2 cellular contexts compared by ENCODE assay signal in the genomic region with DNA sequence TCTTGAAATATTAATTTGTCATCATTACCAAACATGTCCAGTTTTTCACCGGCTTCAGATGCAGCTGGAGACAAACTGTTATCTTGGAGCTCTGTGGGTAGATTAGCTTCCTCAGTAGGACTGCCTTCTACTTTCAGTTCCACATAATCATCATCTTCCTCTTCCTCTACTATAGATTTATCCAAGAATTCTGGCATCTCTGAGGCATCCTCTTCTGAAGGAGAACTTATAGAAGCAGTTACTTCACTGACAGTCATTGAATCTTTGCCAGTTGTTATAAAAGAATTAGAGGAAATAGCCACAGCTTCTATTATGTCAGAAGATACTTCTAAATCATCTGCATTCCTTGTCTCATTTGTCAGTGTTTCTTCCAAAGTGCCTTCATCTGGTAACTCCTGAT.
TF ChIP-seq lines count a peak whose summit lies in the region.

No MANE protein-coding gene starts in this region.

TF ChIP-seq in HCT116, 20 proteins besides CTCF, POLR2A, EP300 and RAD21 (continued from another document):
- TF ChIP-seq EZH2 (IDR thresholded peaks at IDR 0.05), result no peak
- no peak for TF ChIP-seq FOSL1 (IDR thresholded peaks at IDR 0.05; ENCODE audit: low read depth)
- TF ChIP-seq, protein P1, sequence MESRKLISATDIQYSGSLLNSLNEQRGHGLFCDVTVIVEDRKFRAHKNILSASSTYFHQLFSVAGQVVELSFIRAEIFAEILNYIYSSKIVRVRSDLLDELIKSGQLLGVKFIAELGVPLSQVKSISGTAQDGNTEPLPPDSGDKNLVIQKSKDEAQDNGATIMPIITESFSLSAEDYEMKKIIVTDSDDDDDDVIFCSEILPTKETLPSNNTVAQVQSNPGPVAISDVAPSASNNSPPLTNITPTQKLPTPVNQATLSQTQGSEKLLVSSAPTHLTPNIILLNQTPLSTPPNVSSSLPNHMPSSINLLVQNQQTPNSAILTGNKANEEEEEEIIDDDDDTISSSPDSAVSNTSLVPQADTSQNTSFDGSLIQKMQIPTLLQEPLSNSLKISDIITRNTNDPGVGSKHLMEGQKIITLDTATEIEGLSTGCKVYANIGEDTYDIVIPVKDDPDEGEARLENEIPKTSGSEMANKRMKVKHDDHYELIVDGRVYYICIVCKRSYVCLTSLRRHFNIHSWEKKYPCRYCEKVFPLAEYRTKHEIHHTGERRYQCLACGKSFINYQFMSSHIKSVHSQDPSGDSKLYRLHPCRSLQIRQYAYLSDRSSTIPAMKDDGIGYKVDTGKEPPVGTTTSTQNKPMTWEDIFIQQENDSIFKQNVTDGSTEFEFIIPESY (IDR thresholded peaks at IDR 0.05; ENCODE audit: extremely low read depth, insufficient replicate concordance, low read length), result no peak
- no peak for TF ChIP-seq ZFX (IDR thresholded peaks at IDR 0.05)
- no peak for TF ChIP-seq SIN3A (IDR thresholded peaks at IDR 0.05; ENCODE audit: low read depth)
- no peak for TF ChIP-seq ELF1 (IDR thresholded peaks at IDR 0.05; ENCODE audit: borderline replicate concordance, low read depth)
- TF ChIP-seq, protein P2, sequence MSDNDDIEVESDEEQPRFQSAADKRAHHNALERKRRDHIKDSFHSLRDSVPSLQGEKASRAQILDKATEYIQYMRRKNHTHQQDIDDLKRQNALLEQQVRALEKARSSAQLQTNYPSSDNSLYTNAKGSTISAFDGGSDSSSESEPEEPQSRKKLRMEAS (IDR thresholded peaks at IDR 0.05), result no peak
- TF ChIP-seq SP1 (IDR thresholded peaks at IDR 0.05; ENCODE audit: low read depth), result no peak
- no peak for TF ChIP-seq POLR2AphosphoS5 (IDR thresholded peaks at IDR 0.05; ENCODE audit: low read depth, low read length)
- TF ChIP-seq ZNF274 (IDR thresholded peaks at IDR 0.05; ENCODE audit: low read depth, low read length), result no peak
- no peak for TF ChIP-seq CBX3 (IDR thresholded peaks at IDR 0.05; ENCODE audit: low read depth)
- TF ChIP-seq EZH2phosphoT487 (IDR thresholded peaks at IDR 0.05; ENCODE audit: borderline replicate concordance), result no peak
- TF ChIP-seq REST (IDR thresholded peaks at IDR 0.05; ENCODE audit: low read depth), result no peak
- TF ChIP-seq CEBPB (IDR thresholded peaks at IDR 0.05; ENCODE audit: low read depth), result no peak
- TF ChIP-seq SRF (IDR thresholded peaks at IDR 0.05; ENCODE audit: low read depth), result no peak
- TF ChIP-seq, protein P3, sequence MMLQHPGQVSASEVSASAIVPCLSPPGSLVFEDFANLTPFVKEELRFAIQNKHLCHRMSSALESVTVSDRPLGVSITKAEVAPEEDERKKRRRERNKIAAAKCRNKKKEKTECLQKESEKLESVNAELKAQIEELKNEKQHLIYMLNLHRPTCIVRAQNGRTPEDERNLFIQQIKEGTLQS (IDR thresholded peaks at IDR 0.05), result no peak
- no peak for TF ChIP-seq EGR1 (IDR thresholded peaks at IDR 0.05; ENCODE audit: low read depth)

TF ChIP-seq in HepG2, 621 proteins besides CTCF, POLR2A, EP300 and RAD21 (continued from another document):
- TF ChIP-seq ZNF281 (CRISPR knock-in tag; IDR thresholded peaks at IDR 0.05; ENCODE audit: borderline replicate concordance), result no peak
- TF ChIP-seq HHEX (CRISPR knock-in tag; IDR thresholded peaks at IDR 0.05), result no peak
- TF ChIP-seq, protein P4, sequence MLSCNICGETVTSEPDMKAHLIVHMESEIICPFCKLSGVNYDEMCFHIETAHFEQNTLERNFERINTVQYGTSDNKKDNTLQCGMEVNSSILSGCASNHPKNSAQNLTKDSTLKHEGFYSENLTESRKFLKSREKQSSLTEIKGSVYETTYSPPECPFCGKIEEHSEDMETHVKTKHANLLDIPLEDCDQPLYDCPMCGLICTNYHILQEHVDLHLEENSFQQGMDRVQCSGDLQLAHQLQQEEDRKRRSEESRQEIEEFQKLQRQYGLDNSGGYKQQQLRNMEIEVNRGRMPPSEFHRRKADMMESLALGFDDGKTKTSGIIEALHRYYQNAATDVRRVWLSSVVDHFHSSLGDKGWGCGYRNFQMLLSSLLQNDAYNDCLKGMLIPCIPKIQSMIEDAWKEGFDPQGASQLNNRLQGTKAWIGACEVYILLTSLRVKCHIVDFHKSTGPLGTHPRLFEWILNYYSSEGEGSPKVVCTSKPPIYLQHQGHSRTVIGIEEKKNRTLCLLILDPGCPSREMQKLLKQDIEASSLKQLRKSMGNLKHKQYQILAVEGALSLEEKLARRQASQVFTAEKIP (CRISPR knock-in tag; IDR thresholded peaks at IDR 0.05; ENCODE audit: borderline replicate concordance), result no peak
- TF ChIP-seq, protein P5, sequence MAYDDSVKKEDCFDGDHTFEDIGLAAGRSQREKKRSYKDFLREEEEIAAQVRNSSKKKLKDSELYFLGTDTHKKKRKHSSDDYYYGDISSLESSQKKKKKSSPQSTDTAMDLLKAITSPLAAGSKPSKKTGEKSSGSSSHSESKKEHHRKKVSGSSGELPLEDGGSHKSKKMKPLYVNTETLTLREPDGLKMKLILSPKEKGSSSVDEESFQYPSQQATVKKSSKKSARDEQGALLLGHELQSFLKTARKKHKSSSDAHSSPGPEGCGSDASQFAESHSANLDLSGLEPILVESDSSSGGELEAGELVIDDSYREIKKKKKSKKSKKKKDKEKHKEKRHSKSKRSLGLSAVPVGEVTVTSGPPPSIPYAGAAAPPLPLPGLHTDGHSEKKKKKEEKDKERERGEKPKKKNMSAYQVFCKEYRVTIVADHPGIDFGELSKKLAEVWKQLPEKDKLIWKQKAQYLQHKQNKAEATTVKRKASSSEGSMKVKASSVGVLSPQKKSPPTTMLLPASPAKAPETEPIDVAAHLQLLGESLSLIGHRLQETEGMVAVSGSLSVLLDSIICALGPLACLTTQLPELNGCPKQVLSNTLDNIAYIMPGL (CRISPR knock-in tag; IDR thresholded peaks at IDR 0.05; ENCODE audit: borderline replicate concordance in 1 of 2, low read depth in 1 of 2), result no peak
- TF ChIP-seq ZNF572 (CRISPR knock-in tag; IDR thresholded peaks at IDR 0.05), result no peak
- no peak for TF ChIP-seq IRF1 (CRISPR knock-in tag; IDR thresholded peaks at IDR 0.05; ENCODE audit: low read depth)
- TF ChIP-seq KLF16 (CRISPR knock-in tag; IDR thresholded peaks at IDR 0.05), result no peak
- TF ChIP-seq, protein P6, sequence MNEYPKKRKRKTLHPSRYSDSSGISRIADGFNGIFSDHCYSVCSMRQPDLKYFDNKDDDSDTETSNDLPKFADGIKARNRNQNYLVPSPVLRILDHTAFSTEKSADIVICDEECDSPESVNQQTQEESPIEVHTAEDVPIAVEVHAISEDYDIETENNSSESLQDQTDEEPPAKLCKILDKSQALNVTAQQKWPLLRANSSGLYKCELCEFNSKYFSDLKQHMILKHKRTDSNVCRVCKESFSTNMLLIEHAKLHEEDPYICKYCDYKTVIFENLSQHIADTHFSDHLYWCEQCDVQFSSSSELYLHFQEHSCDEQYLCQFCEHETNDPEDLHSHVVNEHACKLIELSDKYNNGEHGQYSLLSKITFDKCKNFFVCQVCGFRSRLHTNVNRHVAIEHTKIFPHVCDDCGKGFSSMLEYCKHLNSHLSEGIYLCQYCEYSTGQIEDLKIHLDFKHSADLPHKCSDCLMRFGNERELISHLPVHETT (CRISPR knock-in tag; conservative IDR thresholded peaks at IDR 0.05), result no peak
- TF ChIP-seq, protein P7, sequence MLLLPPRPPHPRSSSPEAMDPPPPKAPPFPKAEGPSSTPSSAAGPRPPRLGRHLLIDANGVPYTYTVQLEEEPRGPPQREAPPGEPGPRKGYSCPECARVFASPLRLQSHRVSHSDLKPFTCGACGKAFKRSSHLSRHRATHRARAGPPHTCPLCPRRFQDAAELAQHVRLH (CRISPR knock-in tag; IDR thresholded peaks at IDR 0.05; ENCODE audit: borderline replicate concordance, low read depth), result no peak
- no peak for TF ChIP-seq GRHL1 (CRISPR knock-in tag; conservative IDR thresholded peaks at IDR 0.05)
- TF ChIP-seq RBM22 (optimal IDR thresholded peaks at IDR 0.05; ENCODE audit: low read length), result no peak
- no peak for TF ChIP-seq ZNF333 (CRISPR knock-in tag; IDR thresholded peaks at IDR 0.05; ENCODE audit: borderline replicate concordance)
- no peak for TF ChIP-seq SETDB1 (CRISPR knock-in tag; IDR thresholded peaks at IDR 0.05; ENCODE audit: borderline replicate concordance)
- no peak for TF ChIP-seq TEF (CRISPR knock-in tag; IDR thresholded peaks at IDR 0.05)
